Comparison of ENCODE assay signal across 19 cellular contexts in the genomic region with DNA sequence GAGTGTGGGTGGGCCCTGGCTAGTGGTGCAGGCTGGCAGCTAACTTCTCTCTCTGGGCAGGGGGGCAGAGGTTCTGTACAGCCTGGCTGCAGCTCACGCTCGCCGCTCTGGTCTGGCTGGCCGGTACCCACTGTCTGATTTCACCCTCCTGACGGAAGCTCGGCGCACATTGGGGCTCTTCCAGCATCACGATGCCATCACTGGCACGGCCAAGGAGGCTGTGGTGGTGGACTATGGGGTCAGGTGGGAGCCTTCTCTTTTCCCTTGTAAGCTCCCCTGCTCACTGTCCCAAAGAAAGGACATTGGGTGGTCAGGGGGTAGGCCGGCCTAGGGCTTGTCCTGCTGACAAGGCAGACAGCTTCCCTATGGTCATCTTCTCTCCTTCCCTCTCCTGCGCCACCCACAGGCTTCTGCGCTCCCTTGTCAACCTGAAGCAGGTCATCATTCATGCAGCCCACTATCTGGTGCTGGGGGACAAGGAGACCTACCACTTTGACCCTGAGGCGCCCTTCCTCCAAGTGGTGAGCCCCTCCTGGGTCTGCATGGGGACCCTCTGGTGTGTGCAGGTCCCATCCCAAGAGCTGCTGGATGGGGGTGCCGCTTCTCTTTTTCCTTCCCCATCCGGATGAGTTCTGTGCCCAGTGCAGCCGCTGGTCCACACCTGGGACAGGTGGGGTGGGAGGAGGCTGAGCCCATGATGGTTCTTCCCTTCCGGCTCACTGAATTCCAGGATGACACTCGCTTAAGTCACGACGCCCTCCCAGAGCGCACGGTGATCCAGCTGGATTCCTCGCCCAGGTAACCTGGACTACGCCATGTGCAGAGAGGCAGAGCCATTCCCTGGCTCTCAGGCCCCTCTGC.
"Had no signal": no experiment of that assay in that cellular context is flagged by ENCODE, and none has a peak within 500 bp of the region (broad histone marks: within the 10 kb centered on the region; RNA-seq: fewer than 3 reads in every experiment).

No MANE protein-coding gene starts in this region.

- H3K27ac ChIP-seq: coronary artery, heart left ventricle, left lung, pancreas, testis, upper lobe of right lung, vagina had no signal

- H3K27me3 ChIP-seq: heart left ventricle, left lung, pancreas, testis, tibial nerve, upper lobe of right lung, vagina had no signal

- H3K4me3 ChIP-seq: coronary artery, heart left ventricle, left lung, pancreas, testis, tibial nerve, upper lobe of right lung, vagina had no signal

- H3K9me3 ChIP-seq: heart left ventricle, left lung, pancreas, testis, tibial nerve, upper lobe of right lung, vagina had no signal

- ATAC-seq: esophagus mucosa; heart left ventricle; left lung; naive thymus-derived CD4-positive, alpha-beta T cell; pancreas; right cardiac atrium; stimulated activated memory B cell treated with anti-CD40 and anti-IgM and Interleukin-4, amounts not matched to agents 10 μg/mL and 1 μg/mL and 100 μg/mL, for 72 hours; upper lobe of right lung had no signal

- H3K4me1 ChIP-seq: vagina had no signal

- DNase-seq: effector CD8-positive, alpha-beta T cell; hypothalamus; left lung; mesendoderm; naive thymus-derived CD4-positive, alpha-beta T cell; nephron progenitor cell; stimulated activated CD4-positive, alpha-beta T cell treated with anti-CD3 and anti-CD28 coated beads, Interleukin-15, amount 100 ng/mL, for 24 hours; stimulated activated CD4-positive, alpha-beta T cell treated with anti-CD3 and anti-CD28 coated beads, Interleukin-1b, Interleukin-23, amount 100 ng/mL, for 48 hours; stimulated activated CD4-positive, alpha-beta T cell treated with anti-CD3 and anti-CD28 coated beads, Interleukin-4, amount 100 ng/mL, for 24 hours; testis; upper lobe of right lung had no signal
